ENCODE assay signal across 8 cellular contexts in genomic region chr19:15555759-15556633, GRCh38. TPM values are rescaled to one million over a fixed set of nuclear protein-coding genes. Genes with fewer than 3 reads are reported as not detected.
DNase-seq lines count a peak whose midpoint lies in the region; ATAC-seq and TF ChIP-seq lines count a peak whose summit lies in the region.

No MANE protein-coding gene starts in this region.

- H3K9me3 Mint-ChIP-seq in chondrocyte (ENCODE audit: low read depth), result no peaks in the 10 kb centered on the region

- H3K27me3 Mint-ChIP-seq in chondrocyte (ENCODE audit: low read depth), result peaks cover 22% of the 10 kb centered on the region

- ATAC-seq in GM18870 (IDR thresholded peaks at IDR 0.05; ENCODE audit: unreplicated experiment) (peak; percentile 73), HG03432 (IDR thresholded peaks at IDR 0.05; ENCODE audit: unreplicated experiment) (peak; percentile 73)

- peak overlapping the region; percentile 66 for H3K4me3 Mint-ChIP-seq in chondrocyte (ENCODE audit: unreplicated experiment)

- H3K4me1 Mint-ChIP-seq in chondrocyte (ENCODE audit: low read depth), result peaks cover 11% of the 10 kb centered on the region

- peak; percentile 83 for TF ChIP-seq CTCF in chondrocyte (IDR thresholded peaks at IDR 0.05)

- in situ Hi-C loops in ACHN (cut with HindIII; ENCODE audit: low pct_ligation_motif_present, low pct_unique_long_range_greater_than_20kb, low sequenced_read_pairs), result no loop called here

- peak overlapping the region; percentile 84 for H3K27ac Mint-ChIP-seq in chondrocyte (ENCODE audit: unreplicated experiment)

- DNase-seq in ACHN, result peak; percentile 81
- DNase-seq in NCI-H524 treated with DMSO at 0.1 percent for 48 hours (lab: John Stamatoyannopoulos, UW), result peak; percentile 53
- DNase-seq in activated CD4-positive, alpha-beta T cell treated with anti-CD3 and anti-CD28 coated beads for 24 hours (ENCODE audit: low read depth in 2 of 2), result peak; percentile 98 to 99
- no peak for DNase-seq in chondrocyte (ENCODE audit: low spot score)
- DNase-seq in kidney tubule cell (ENCODE audit: low spot score), result peak; percentile 89
- peak; percentile 94 to 99 (median 98) for DNase-seq in stimulated activated CD4-positive, alpha-beta T cell treated with anti-CD3 and anti-CD28 coated beads, Interleukin-1b, Interleukin-23, amount 100 ng/mL, for 24 hours (ENCODE audit: low read depth in 4 of 4, low spot score in 1 of 4)

- H3K36me3 Mint-ChIP-seq in chondrocyte (ENCODE audit: low read depth), result no peaks in the 10 kb centered on the region

RNA-seq across cellular contexts. Expression of gene CYP4F22, which starts 47.7 kb away (rescaled TPM):
- total RNA-seq in chondrocyte, result not detected in 3 replicates

RNA-seq across cellular contexts. Expression of gene CYP4F8, which starts 59.0 kb away (rescaled TPM):
- not detected in 3 replicates for total RNA-seq in chondrocyte
